10 cellular contexts compared by ENCODE assay signal in genomic region chr3:134651347-134652041, GRCh38. TPM values are rescaled to one million over a fixed set of nuclear protein-coding genes. Genes with fewer than 3 reads are reported as not detected.
DNase-seq lines count a peak whose midpoint lies in the region; ATAC-seq, FAIRE-seq and TF ChIP-seq lines count a peak whose summit lies in the region.
"Had no signal": no experiment of that assay in that cellular context is flagged by ENCODE, and none has a peak within 500 bp of the region (broad histone marks: within the 10 kb centered on the region; RNA-seq: fewer than 3 reads in every experiment).

No MANE protein-coding gene starts in this region.

- no peaks in the 10 kb centered on the region for H3K36me3 ChIP-seq in mucosa of rectum (ENCODE audit: control insufficient read depth in 2 of 2, insufficient read depth in 2 of 2, low read length in 2 of 2)

- no peaks in the 10 kb centered on the region for H3K9me3 ChIP-seq in mucosa of rectum (ENCODE audit: control insufficient read depth in 2 of 2, low read length in 2 of 2)

- TF ChIP-seq CTCF in epithelial cell of proximal tubule (conservative IDR thresholded peaks at IDR 0.05; ENCODE audit: low read depth, low read length) = no peak

- FAIRE-seq in urothelium cell line (lab: Jason Lieb, UNC) (no peak), GM19239 (lab: Jason Lieb, UNC) (no peak)
- FAIRE-seq: endothelial cell of umbilical vein had no signal

- no peak for ATAC-seq in GM18873 (IDR thresholded peaks at IDR 0.05; ENCODE audit: low FRiP score, unreplicated experiment)

- H3K4me3 ChIP-seq in epithelial cell of proximal tubule (ENCODE audit: low read depth, low read length) = peak overlapping the region; percentile 56
- H3K4me3 ChIP-seq in mucosa of rectum (ENCODE audit: low read length in 2 of 2) = peak overlapping the region; percentile 39 to 45

- H3K27ac ChIP-seq in mucosa of rectum (ENCODE audit: low read depth in 2 of 2, low read length in 2 of 2) = no peak overlapping the region

- H3K9ac ChIP-seq in mucosa of rectum (ENCODE audit: low read depth in 1 of 2, low read length in 2 of 2) = no peak overlapping the region

- no peaks in the 10 kb centered on the region for H3K4me1 ChIP-seq in mucosa of rectum (ENCODE audit: control insufficient read depth in 2 of 2, insufficient read depth in 2 of 2, low read length in 2 of 2)

- peak; percentile 17 for DNase-seq in activated CD8-positive, alpha-beta memory T cell treated with anti-CD3 and anti-CD28 coated beads for 24 hours
- no peak for DNase-seq in activated CD8-positive, alpha-beta memory T cell treated with anti-CD3 and anti-CD28 coated beads, Interleukin-2, amount 50 U/mL, for 48 hours
- DNase-seq in epithelial cell of proximal tubule (ENCODE audit: low read depth) (no peak), urothelium cell line (ENCODE audit: low spot score) (peak; percentile 26), RKO (ENCODE audit: low spot score) (no peak), GM19239 (ENCODE audit: insufficient read length, low spot score) (no peak)

- H3K27me3 ChIP-seq in mucosa of rectum (ENCODE audit: control insufficient read depth in 2 of 2, insufficient read depth in 2 of 2, low read length in 2 of 2) = peaks cover 3 to 5% of the 10 kb centered on the region in 2 donors

RNA-seq across cellular contexts. Expression of gene KY, which starts 0.7 kb away (rescaled TPM):
- under 0.01 TPM in 1 of 2 replicates, not detected in the other for total RNA-seq in epithelial cell of proximal tubule
- total RNA-seq: endothelial cell of umbilical vein, SK-MEL-5 had no signal

Comparison
In these comparisons a context has a peak if more than half of its experiments do, and no peak if none do; other contexts are left out.
1. DNase-seq: peak in activated CD8-positive, alpha-beta memory T cell treated with anti-CD3 and anti-CD28 coated beads for 24 hours (single experiment) and urothelium cell line (single experiment); none in activated CD8-positive, alpha-beta memory T cell treated with anti-CD3 and anti-CD28 coated beads, Interleukin-2, amount 50 U/mL, for 48 hours (single experiment), epithelial cell of proximal tubule (single experiment), RKO (single experiment) and GM19239 (single experiment).